In genomic region chr21:45542242-45542666, GRCh38 we compare ENCODE assay signal across 8 cellular contexts. TPM values are rescaled to one million over a fixed set of nuclear protein-coding genes. Genes with fewer than 3 reads are reported as not detected.
DNase-seq lines count a peak whose midpoint lies in the region; ATAC-seq lines count a peak whose summit lies in the region.

Gene SLC19A1 (minus strand): TSS chr21:45542440. CDS start chr21:45537959, 4,481 bp downstream.

- no peaks in the 10 kb centered on the region for H3K27me3 ChIP-seq in esophagus (ENCODE audit: control insufficient read depth in 1 of 2, insufficient read depth in 2 of 2, low read length in 2 of 2)
- H3K27me3 ChIP-seq in mucosa of rectum (ENCODE audit: control insufficient read depth in 2 of 2, insufficient read depth in 2 of 2, low read length in 2 of 2), result no peaks in the 10 kb centered on the region

- H3K4me3 ChIP-seq in esophagus (ENCODE audit: low read depth in 1 of 2, low read length in 2 of 2), result peak within 1 kb of the TSS; percentile 38 to 56
- H3K4me3 ChIP-seq in mucosa of rectum (ENCODE audit: low read length in 2 of 2), result peak within 1 kb of the TSS; percentile 54 to 65

- H3K36me3 ChIP-seq in esophagus (ENCODE audit: control insufficient read depth in 2 of 2, insufficient read depth in 2 of 2, low read length in 1 of 2) (no peaks in the 10 kb centered on the region), mucosa of rectum (ENCODE audit: control insufficient read depth in 2 of 2, insufficient read depth in 2 of 2, low read length in 2 of 2) (no peaks in the 10 kb centered on the region)

- WGBS in esophagus, 2 donors, result 1 to 4% methylated on average over 5 to 59 of the region's 59 CpGs

- peak; percentile 67 for ATAC-seq in HG02798 (IDR thresholded peaks at IDR 0.05; ENCODE audit: poor library complexity, unreplicated experiment)

- DNase-seq in NCI-H1417 (lab: John Stamatoyannopoulos, UW), result peak; percentile 57 to 80 (median 62)
- DNase-seq in NCI-H1417 treated with DMSO at 0.1 percent for 48 hours (lab: John Stamatoyannopoulos, UW), result no peak
- DNase-seq in NOMO-1 (lab: John Stamatoyannopoulos, UW; ENCODE audit: unreplicated experiment in 2 of 2), result peak; percentile 62 to 76
- peak; percentile 89 for DNase-seq in activated CD8-positive, alpha-beta memory T cell treated with anti-CD3 and anti-CD28 coated beads, Interleukin-2, amount 50 U/mL, for 48 hours
- peak; percentile 48 to 61 for DNase-seq in stimulated activated CD8-positive, alpha-beta memory T cell treated with anti-CD3 and anti-CD28 coated beads, Interleukin-7, amount 100 ng/mL, for 48 hours (ENCODE audit: extremely low read depth in 1 of 2, low read depth in 1 of 2)

- peaks cover 0 to 7% of the 10 kb centered on the region in 2 donors for H3K4me1 ChIP-seq in esophagus (ENCODE audit: control insufficient read depth in 2 of 2, insufficient read depth in 2 of 2, low read length in 1 of 2)
- H3K4me1 ChIP-seq in mucosa of rectum (ENCODE audit: control insufficient read depth in 2 of 2, insufficient read depth in 2 of 2, low read length in 2 of 2), result peaks cover 4 to 5% of the 10 kb centered on the region in 2 donors

- peak within 1 kb of the TSS; percentile 16 to 30 for H3K27ac ChIP-seq in esophagus (ENCODE audit: low read depth in 2 of 2, low read length in 1 of 2)
- peak within 1 kb of the TSS in 1 of 2 donors; percentile 56 for H3K27ac ChIP-seq in mucosa of rectum (ENCODE audit: low read depth in 2 of 2, low read length in 2 of 2)

- H3K9me3 ChIP-seq in esophagus (ENCODE audit: control insufficient read depth in 2 of 2, insufficient read depth in 1 of 2, low read depth in 1 of 2, low read length in 1 of 2), result no peaks in the 10 kb centered on the region
- H3K9me3 ChIP-seq in mucosa of rectum (ENCODE audit: control insufficient read depth in 2 of 2, low read length in 2 of 2), result no peaks in the 10 kb centered on the region

- H3K9ac ChIP-seq in mucosa of rectum (ENCODE audit: low read depth in 1 of 2, low read length in 2 of 2), result peak within 1 kb of the TSS in 1 of 2 donors; percentile 59

RNA-seq across cellular contexts. Expression of gene SLC19A1, which starts in this region (rescaled TPM):
- polyA plus RNA-seq in esophagus, result 1 to 10 TPM; 3.1 to 3.5 TPM
